ENCODE assay signal across 8 cellular contexts in the genomic region with DNA sequence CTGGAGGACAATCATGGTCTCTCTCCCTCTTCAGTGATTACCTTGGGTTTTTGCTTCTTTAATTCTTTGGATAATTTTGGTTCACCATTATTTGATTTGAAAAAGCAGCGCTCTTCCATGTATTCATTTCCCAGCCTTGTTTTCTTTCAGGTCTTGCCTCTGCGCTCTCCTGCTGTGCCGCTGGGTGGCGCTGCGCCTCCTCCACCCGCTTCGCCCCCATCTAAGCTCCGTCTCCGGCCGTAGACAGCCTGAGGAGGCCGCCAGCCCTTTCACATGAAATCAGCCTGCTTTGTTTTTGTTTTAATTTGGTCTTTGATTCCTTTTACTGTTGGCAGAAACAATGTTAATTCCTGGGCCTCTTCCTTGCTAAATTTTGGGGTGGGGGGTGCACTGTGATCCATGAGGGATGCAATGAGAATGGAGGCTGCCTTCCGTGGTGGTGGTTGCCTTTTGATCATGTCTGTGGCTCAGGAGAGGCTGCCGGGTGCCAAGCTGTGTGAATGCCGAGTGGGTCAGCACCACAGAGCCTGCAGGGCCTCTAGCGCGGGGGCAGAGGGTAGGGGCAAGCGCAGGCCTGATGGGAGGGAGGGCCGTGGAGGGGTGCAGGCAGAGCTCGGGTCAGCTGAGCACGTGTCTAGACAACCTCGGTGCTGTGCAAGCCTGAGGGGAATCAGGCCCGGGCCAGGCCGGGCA.
DNase-seq lines count a peak whose midpoint lies in the region; ATAC-seq, FAIRE-seq and TF ChIP-seq lines count a peak whose summit lies in the region.

No MANE protein-coding gene starts in this region.

- no peak overlapping the region for H3K27ac Mint-ChIP-seq in activated naive CD4-positive, alpha-beta T cell treated with anti-CD3 and anti-CD28 coated beads for 36 hours

- H3K4me1 Mint-ChIP-seq in activated naive CD4-positive, alpha-beta T cell treated with anti-CD3 and anti-CD28 coated beads for 36 hours (ENCODE audit: low read depth): peaks cover 6% of the 10 kb centered on the region

- no peak overlapping the region for H3K4me3 ChIP-seq in GM12864 (ENCODE audit: low read depth, low read length)

- CTCF ChIA-PET in activated naive CD4-positive, alpha-beta T cell treated with anti-CD3 and anti-CD28 coated beads for 36 hours (lab: Charles Lee): interaction anchor here (0.6 to 2.8 kb wide), 10 partner anchors 8 to 173 kb away, joined by 3 to 12 read pairs (median 4); a partner anchor contains a TSS

- ATAC-seq in HG03175 (IDR thresholded peaks at IDR 0.05; ENCODE audit: unreplicated experiment): no peak
- ATAC-seq in GM21390 (IDR thresholded peaks at IDR 0.05; ENCODE audit: unreplicated experiment): no peak

- intact Hi-C loops in activated naive CD4-positive, alpha-beta T cell treated with anti-CD3 and anti-CD28 coated beads for 36 hours (cut with micrococcal nuclease): loop anchor here (1.0 kb wide), 3 partner anchors 63 to 171 kb away; a partner anchor contains a TSS
- intact Hi-C loops in posterior cingulate gyrus (cut with DNase I): loop anchor here (10.0 kb wide), 1 partner anchor 137 kb away; no protein-coding TSS in a partner anchor

- H3K36me3 Mint-ChIP-seq in activated naive CD4-positive, alpha-beta T cell treated with anti-CD3 and anti-CD28 coated beads for 36 hours (ENCODE audit: low read depth): peaks cover 14% of the 10 kb centered on the region

- no peaks in the 10 kb centered on the region for H3K9me3 Mint-ChIP-seq in activated naive CD4-positive, alpha-beta T cell treated with anti-CD3 and anti-CD28 coated beads for 36 hours

- TF ChIP-seq CTCF in GM12864 (IDR thresholded peaks at IDR 0.05; ENCODE audit: low read depth, low read length, missing control alignments): peak; percentile 85

- no peak for FAIRE-seq in frontal cortex (lab: Jason Lieb, UNC)

- DNase-seq in GM12864 (ENCODE audit: low read depth): no peak
- peak; percentile 17 for DNase-seq in NOMO-1 treated with dmso at 0.1 percent for 144 hours (lab: John Stamatoyannopoulos, UW; ENCODE audit: unreplicated experiment)
- DNase-seq in activated naive CD4-positive, alpha-beta T cell treated with anti-CD3 and anti-CD28 coated beads for 36 hours: peak; percentile 63
- DNase-seq in frontal cortex (ENCODE audit: low spot score in 2 of 2): peak; percentile 68 to 89
- peak; percentile 69 to 97 (median 80) for DNase-seq in posterior cingulate gyrus
- DNase-seq in LoVo (ENCODE audit: low spot score): no peak

- no peaks in the 10 kb centered on the region for H3K27me3 Mint-ChIP-seq in activated naive CD4-positive, alpha-beta T cell treated with anti-CD3 and anti-CD28 coated beads for 36 hours (ENCODE audit: low read depth)

- no peak overlapping the region for H3K4me3 Mint-ChIP-seq in activated naive CD4-positive, alpha-beta T cell treated with anti-CD3 and anti-CD28 coated beads for 36 hours

Comparison
In these comparisons a context has a peak if more than half of its experiments do, and no peak if none do; other contexts are left out.
1. DNase-seq: peak in NOMO-1 treated with dmso at 0.1 percent for 144 hours (single experiment), activated naive CD4-positive, alpha-beta T cell treated with anti-CD3 and anti-CD28 coated beads for 36 hours (single experiment), frontal cortex (2 of 2) and posterior cingulate gyrus (10 of 10); none in GM12864 (single experiment) and LoVo (single experiment).